In genomic region chrX:22060451-22060940, GRCh38 we compare ENCODE assay signal across 10 cellular contexts. TPM values are rescaled to one million over a fixed set of nuclear protein-coding genes. Genes with fewer than 3 reads are reported as not detected.
DNase-seq lines count a peak whose midpoint lies in the region; ATAC-seq and FAIRE-seq lines count a peak whose summit lies in the region.
"Had no signal": no experiment of that assay in that cellular context is flagged by ENCODE, and none has a peak within 500 bp of the region (broad histone marks: within the 10 kb centered on the region; RNA-seq: fewer than 3 reads in every experiment).

No MANE protein-coding gene starts in this region.

- peaks cover 7% of the 10 kb centered on the region for H3K9me3 Mint-ChIP-seq in activated naive CD8-positive, alpha-beta T cell treated with anti-CD3 and anti-CD28 coated beads, Interleukin-2, amount 50 U/mL, for 24 hours
- H3K9me3 Mint-ChIP-seq in effector memory CD8-positive, alpha-beta T cell, result no peaks in the 10 kb centered on the region
- H3K9me3 Mint-ChIP-seq: naive thymus-derived CD4-positive, alpha-beta T cell had no signal

- DNase-seq in A172 (ENCODE audit: low spot score) (peak; percentile 66), GM19239 (ENCODE audit: insufficient read length, low spot score) (no peak), NCI-H345 treated with DMSO at 0.1 percent for 48 hours (lab: John Stamatoyannopoulos, UW; ENCODE audit: unreplicated experiment) (no peak), NCI-H2029 treated with DMSO at 0.1 percent for 48 hours (lab: John Stamatoyannopoulos, UW) (no peak)
- no peak for DNase-seq in activated naive CD8-positive, alpha-beta T cell treated with anti-CD3 and anti-CD28 coated beads, Interleukin-2, amount 50 U/mL, for 24 hours
- DNase-seq in central memory CD4-positive, alpha-beta T cell, result no peak
- DNase-seq in effector memory CD8-positive, alpha-beta T cell, result no peak
- DNase-seq: DMS153 had no signal

- peak overlapping the region; percentile 99 for H3K27ac Mint-ChIP-seq in activated naive CD8-positive, alpha-beta T cell treated with anti-CD3 and anti-CD28 coated beads, Interleukin-2, amount 50 U/mL, for 24 hours
- no peak overlapping the region for H3K27ac Mint-ChIP-seq in effector memory CD8-positive, alpha-beta T cell

- peak; percentile 44 for FAIRE-seq in GM19239 (lab: Jason Lieb, UNC)

- ATAC-seq in HG03159 (IDR thresholded peaks at IDR 0.05; ENCODE audit: unreplicated experiment), result peak; percentile 63
- peak; percentile 73 for ATAC-seq in activated naive CD8-positive, alpha-beta T cell treated with anti-CD3 and anti-CD28 coated beads, Interleukin-2, amount 50 U/mL, for 24 hours
- ATAC-seq in effector memory CD8-positive, alpha-beta T cell (replicated peaks), result no peak
- ATAC-seq: naive thymus-derived CD4-positive, alpha-beta T cell had no signal

- H3K4me1 Mint-ChIP-seq in activated naive CD8-positive, alpha-beta T cell treated with anti-CD3 and anti-CD28 coated beads, Interleukin-2, amount 50 U/mL, for 24 hours, result peaks cover 86% of the 10 kb centered on the region
- peaks cover 0 to 6% of the 10 kb centered on the region in 2 donors for H3K4me1 Mint-ChIP-seq in effector memory CD8-positive, alpha-beta T cell (ENCODE audit: low read depth in 2 of 2)

- H3K4me3 Mint-ChIP-seq in activated naive CD8-positive, alpha-beta T cell treated with anti-CD3 and anti-CD28 coated beads, Interleukin-2, amount 50 U/mL, for 24 hours, result peak overlapping the region; percentile 58
- H3K4me3 Mint-ChIP-seq in effector memory CD8-positive, alpha-beta T cell, result no peak overlapping the region

- H3K36me3 Mint-ChIP-seq in activated naive CD8-positive, alpha-beta T cell treated with anti-CD3 and anti-CD28 coated beads, Interleukin-2, amount 50 U/mL, for 24 hours (ENCODE audit: low read depth), result peaks cover 36% of the 10 kb centered on the region
- H3K36me3 Mint-ChIP-seq in effector memory CD8-positive, alpha-beta T cell (ENCODE audit: insufficient read depth), result no peaks in the 10 kb centered on the region

- H3K27me3 Mint-ChIP-seq in activated naive CD8-positive, alpha-beta T cell treated with anti-CD3 and anti-CD28 coated beads, Interleukin-2, amount 50 U/mL, for 24 hours, result no peaks in the 10 kb centered on the region
- H3K27me3 Mint-ChIP-seq in effector memory CD8-positive, alpha-beta T cell, result no peaks in the 10 kb centered on the region
- H3K27me3 Mint-ChIP-seq: naive thymus-derived CD4-positive, alpha-beta T cell had no signal

RNA-seq across cellular contexts. Expression of gene PHEX, which starts 28.4 kb away (rescaled TPM):
- total RNA-seq in A172 (2014; rRNA removed; shearing (Covaris generic)), result 0.36 and 1.1 TPM in 2 replicates
